Comparison of ENCODE assay signal across 1 cellular context in the genomic region with DNA sequence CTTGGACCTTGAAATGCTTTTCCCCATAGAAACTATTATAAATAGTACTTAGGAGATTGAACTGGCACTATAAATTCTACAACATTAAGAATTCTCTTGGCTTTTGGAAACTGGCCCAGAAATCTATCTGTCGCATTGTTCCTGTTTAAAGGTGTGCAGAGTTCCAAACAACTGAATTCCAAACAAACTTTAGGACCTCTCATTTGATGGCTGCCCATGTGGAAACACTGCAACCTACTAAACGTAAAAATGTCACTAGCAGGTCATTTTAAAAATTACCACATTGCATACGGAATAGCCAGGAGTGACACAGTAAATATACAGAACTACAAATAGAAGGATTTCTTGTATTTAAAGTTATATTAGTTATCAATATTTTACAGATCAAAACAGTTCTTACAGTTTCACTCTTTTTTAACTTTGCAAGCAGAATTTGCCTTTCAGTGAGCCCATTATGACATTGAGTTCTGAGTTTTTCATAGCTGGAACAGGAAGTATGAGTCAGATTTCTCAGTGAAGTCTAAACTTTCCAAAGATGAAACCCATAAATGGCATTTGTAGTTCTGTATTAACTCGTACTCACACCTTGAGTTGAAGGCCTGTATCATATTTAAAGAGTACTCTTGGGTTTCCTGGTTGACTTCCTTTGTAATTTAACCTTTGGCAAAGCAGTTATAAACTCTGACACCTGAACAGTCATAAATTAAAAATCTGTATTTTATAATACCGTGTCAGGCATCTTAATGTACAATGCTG.
TF ChIP-seq lines count a peak whose summit lies in the region.

No MANE protein-coding gene starts in this region.

TF ChIP-seq in GM23338, 12 proteins besides CTCF, POLR2A, EP300 and RAD21 (continued from another document):
- TF ChIP-seq ETS1 (IDR thresholded peaks at IDR 0.05) (no peak), CREB1 (CRISPR knock-in tag; IDR thresholded peaks at IDR 0.05; ENCODE audit: low read depth) (no peak), POLR2AphosphoS5 (IDR thresholded peaks at IDR 0.05; ENCODE audit: low read depth) (no peak), STAT1 (IDR thresholded peaks at IDR 0.05; ENCODE audit: unreplicated experiment) (no peak), ZNF114 (CRISPR knock-in tag; IDR thresholded peaks at IDR 0.05) (no peak), ZNF331 (CRISPR knock-in tag; IDR thresholded peaks at IDR 0.05; ENCODE audit: low read depth) (no peak), JUNB (IDR thresholded peaks at IDR 0.05; ENCODE audit: unreplicated experiment) (no peak)
TF ChIP-seq in GM23338: peak in this region for 0.
